Comparison of ENCODE assay signal across 30 cellular contexts in the genomic region with DNA sequence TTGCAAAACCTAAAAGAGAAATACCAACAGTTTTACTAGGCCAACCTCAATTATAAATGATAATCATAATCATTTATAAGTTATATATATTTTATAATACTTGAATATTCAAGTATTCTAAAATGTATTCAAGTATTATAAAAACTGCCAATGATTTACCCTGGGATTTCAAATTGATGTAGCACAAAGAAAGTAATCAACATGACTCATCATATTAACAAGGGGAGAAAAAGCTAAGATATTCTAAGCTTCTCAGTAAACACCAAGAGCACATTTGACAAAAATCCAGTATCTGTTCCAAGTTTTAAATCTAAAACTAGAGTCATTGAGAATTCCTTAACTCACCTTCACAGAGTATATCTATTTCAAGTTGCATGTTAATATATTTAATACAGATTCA. TPM values are rescaled to one million over a fixed set of nuclear protein-coding genes. Genes with fewer than 3 reads are reported as not detected.
"Had no signal": no experiment of that assay in that cellular context is flagged by ENCODE, and none has a peak within 500 bp of the region (broad histone marks: within the 10 kb centered on the region; RNA-seq: fewer than 3 reads in every experiment).

No MANE protein-coding gene starts in this region.

- H3K4me3 ChIP-seq: ascending aorta, gastroesophageal sphincter, ovary, prostate gland, spleen, suprapubic skin, tibial artery, upper lobe of right lung had no signal

- DNase-seq: activated CD4-positive, alpha-beta T cell treated with anti-CD3 and anti-CD28 coated beads for 36 hours; activated CD4-positive, CD25-positive, alpha-beta regulatory T cell; activated CD8-positive, alpha-beta memory T cell treated with anti-CD3 and anti-CD28 coated beads for 24 hours; activated CD8-positive, alpha-beta memory T cell treated with anti-CD3 and anti-CD28 coated beads, Interleukin-2, amount 50 U/mL, for 4 hours; activated effector memory CD4-positive, alpha-beta T cell treated with anti-CD3 and anti-CD28 coated beads, Interleukin-2, amount 50 U/mL, for 16 hours; activated naive CD4-positive, alpha-beta T cell treated with anti-CD3 and anti-CD28 coated beads for 36 hours; activated naive CD8-positive, alpha-beta T cell treated with anti-CD3 and anti-CD28 coated beads for 36 hours; activated T-cell treated with anti-CD3 and anti-CD28 coated beads, Interleukin-2, amount 50 U/mL, for 1 hour; central memory CD4-positive, alpha-beta T cell; effector CD8-positive, alpha-beta T cell; hippocampal formation; naive thymus-derived CD4-positive, alpha-beta T cell; ovary; spleen; stimulated activated naive CD4-positive, alpha-beta T cell; tibial artery; upper lobe of right lung had no signal

- H3K36me3 Mint-ChIP-seq: activated naive CD8-positive, alpha-beta T cell treated with anti-CD3 and anti-CD28 coated beads for 36 hours; mesothelial cell of epicardium; naive thymus-derived CD4-positive, alpha-beta T cell had no signal

- H3K27me3 Mint-ChIP-seq: activated CD4-positive, alpha-beta T cell treated with anti-CD3 and anti-CD28 coated beads for 36 hours; activated naive CD8-positive, alpha-beta T cell treated with anti-CD3 and anti-CD28 coated beads for 36 hours; naive thymus-derived CD4-positive, alpha-beta T cell had no signal

- H3K27ac Mint-ChIP-seq: activated CD4-positive, alpha-beta T cell treated with anti-CD3 and anti-CD28 coated beads for 36 hours; activated naive CD4-positive, alpha-beta T cell treated with anti-CD3 and anti-CD28 coated beads for 36 hours; activated naive CD8-positive, alpha-beta T cell treated with anti-CD3 and anti-CD28 coated beads for 36 hours; activated T-helper 1 cell treated with anti-CD3 and anti-CD28 coated beads, Interleukin-12 subunit alpha, Interleukin-12 subunit beta, Interleukin-2, Interleukin-4 antibody, amounts not matched to agents 30 ng/mL and 10 ng/mL and 1 ng/mL, durations not matched to agents 14 hours and 24 hours and 36 hours; mesothelial cell of epicardium; naive thymus-derived CD4-positive, alpha-beta T cell had no signal

- H3K4me3 Mint-ChIP-seq: activated CD4-positive, alpha-beta T cell treated with anti-CD3 and anti-CD28 coated beads for 36 hours; activated naive CD4-positive, alpha-beta T cell treated with anti-CD3 and anti-CD28 coated beads for 36 hours; activated naive CD8-positive, alpha-beta T cell treated with anti-CD3 and anti-CD28 coated beads for 36 hours; activated T-helper 1 cell treated with anti-CD3 and anti-CD28 coated beads, Interleukin-12 subunit alpha, Interleukin-12 subunit beta, Interleukin-2, Interleukin-4 antibody, amounts not matched to agents 30 ng/mL and 10 ng/mL and 1 ng/mL, durations not matched to agents 14 hours and 24 hours and 36 hours; mesothelial cell of epicardium; naive thymus-derived CD4-positive, alpha-beta T cell had no signal

- H3K9me3 Mint-ChIP-seq: activated naive CD8-positive, alpha-beta T cell treated with anti-CD3 and anti-CD28 coated beads for 36 hours; activated T-helper 1 cell treated with anti-CD3 and anti-CD28 coated beads, Interleukin-12 subunit alpha, Interleukin-12 subunit beta, Interleukin-2, Interleukin-4 antibody, amounts not matched to agents 30 ng/mL and 10 ng/mL and 1 ng/mL, durations not matched to agents 14 hours and 24 hours and 36 hours had no signal

- H3K9me3 ChIP-seq: ascending aorta, ovary, prostate gland, upper lobe of right lung had no signal

- H3K4me1 ChIP-seq: prostate gland, spleen, suprapubic skin, upper lobe of right lung had no signal

- H3K4me1 Mint-ChIP-seq: activated CD4-positive, alpha-beta T cell treated with anti-CD3 and anti-CD28 coated beads for 36 hours; activated naive CD8-positive, alpha-beta T cell treated with anti-CD3 and anti-CD28 coated beads for 36 hours had no signal

- H3K36me3 ChIP-seq: ascending aorta, gastroesophageal sphincter, ovary, prostate gland, spleen, suprapubic skin, tibial artery, upper lobe of right lung had no signal

- H3K27ac ChIP-seq: ascending aorta, gastroesophageal sphincter, ovary, prostate gland, spleen, suprapubic skin, tibial artery, upper lobe of right lung had no signal

- H3K27me3 ChIP-seq: ascending aorta, gastroesophageal sphincter, ovary, spleen, suprapubic skin, tibial artery, upper lobe of right lung had no signal

- ATAC-seq: activated CD4-positive, alpha-beta T cell treated with anti-CD3 and anti-CD28 coated beads for 36 hours; gastroesophageal sphincter; naive thymus-derived CD4-positive, alpha-beta T cell; upper lobe of right lung had no signal

RNA-seq across cellular contexts. Expression of gene CAPZA3, which starts 56.1 kb away (rescaled TPM):
- total RNA-seq: activated CD4-positive, alpha-beta T cell treated with anti-CD3 and anti-CD28 coated beads for 36 hours; activated naive CD4-positive, alpha-beta T cell treated with anti-CD3 and anti-CD28 coated beads for 36 hours; activated naive CD8-positive, alpha-beta T cell treated with anti-CD3 and anti-CD28 coated beads for 36 hours; activated T-helper 1 cell treated with anti-CD3 and anti-CD28 coated beads, Interleukin-12 subunit alpha, Interleukin-12 subunit beta, Interleukin-2, Interleukin-4 antibody, amounts not matched to agents 30 ng/mL and 10 ng/mL and 1 ng/mL, durations not matched to agents 14 hours and 24 hours and 36 hours; ascending aorta; dermis microvascular lymphatic vessel endothelial cell; epithelial cell of proximal tubule; fibroblast of villous mesenchyme; gastroesophageal sphincter; kidney epithelial cell; naive thymus-derived CD4-positive, alpha-beta T cell; ovary; spleen; T-helper 1 cell treated with Interleukin-12 subunit alpha and Interleukin-12 subunit beta and Interleukin-4 antibody, amounts not matched to agents 30 ng/mL and 1 ng/mL, for 36 hours; upper lobe of right lung had no signal
- polyA plus RNA-seq: naive thymus-derived CD4-positive, alpha-beta T cell; neural cell; ovary; spleen had no signal

RNA-seq across cellular contexts. Expression of gene PLCZ1, which starts 56.2 kb away (rescaled TPM):
- total RNA-seq: activated CD4-positive, alpha-beta T cell treated with anti-CD3 and anti-CD28 coated beads for 36 hours; activated naive CD4-positive, alpha-beta T cell treated with anti-CD3 and anti-CD28 coated beads for 36 hours; activated naive CD8-positive, alpha-beta T cell treated with anti-CD3 and anti-CD28 coated beads for 36 hours; activated T-helper 1 cell treated with anti-CD3 and anti-CD28 coated beads, Interleukin-12 subunit alpha, Interleukin-12 subunit beta, Interleukin-2, Interleukin-4 antibody, amounts not matched to agents 30 ng/mL and 10 ng/mL and 1 ng/mL, durations not matched to agents 14 hours and 24 hours and 36 hours; ascending aorta; dermis microvascular lymphatic vessel endothelial cell; epithelial cell of proximal tubule; fibroblast of villous mesenchyme; kidney epithelial cell; lower leg skin; mesothelial cell of epicardium; naive thymus-derived CD4-positive, alpha-beta T cell; ovary; spleen; suprapubic skin; T-helper 1 cell treated with Interleukin-12 subunit alpha and Interleukin-12 subunit beta and Interleukin-4 antibody, amounts not matched to agents 30 ng/mL and 1 ng/mL, for 36 hours; upper lobe of right lung had no signal
- polyA plus RNA-seq: naive thymus-derived CD4-positive, alpha-beta T cell; neural cell; ovary; spleen had no signal
